22 cellular contexts compared by ENCODE assay signal in the genomic region with DNA sequence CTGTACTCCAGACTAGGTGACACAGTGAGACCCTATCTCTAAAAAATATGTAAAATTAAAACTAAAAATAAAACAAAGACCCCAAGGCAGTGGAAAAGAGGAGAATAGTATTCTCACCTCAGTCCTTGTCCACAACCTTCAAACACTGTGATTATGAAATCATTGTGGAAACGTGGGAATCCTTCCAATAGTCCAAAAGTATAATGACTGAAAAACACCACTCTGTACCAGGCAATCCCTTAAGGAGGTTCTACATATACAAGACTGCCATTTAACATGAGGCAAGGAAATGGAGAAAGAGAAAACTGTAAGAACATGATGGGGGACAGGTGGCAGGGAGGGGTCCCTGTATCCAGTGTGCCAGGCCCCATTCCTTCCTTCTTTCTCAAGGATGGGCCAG.
"Had no signal": no experiment of that assay in that cellular context is flagged by ENCODE, and none has a peak within 500 bp of the region (broad histone marks: within the 10 kb centered on the region; RNA-seq: fewer than 3 reads in every experiment).

No MANE protein-coding gene starts in this region.

- H3K27ac Mint-ChIP-seq: activated CD8-positive, alpha-beta T cell treated with anti-CD3 and anti-CD28 coated beads for 36 hours had no signal

- H3K4me3 Mint-ChIP-seq: activated CD8-positive, alpha-beta T cell treated with anti-CD3 and anti-CD28 coated beads for 36 hours; activated T-cell treated with anti-CD3 and anti-CD28 coated beads, Interleukin-2, amount 50 U/mL, for 4 hours; nephron; WTC11 had no signal

- DNase-seq: activated CD4-positive, alpha-beta T cell treated with anti-CD3 and anti-CD28 coated beads for 4 hours; activated CD8-positive, alpha-beta T cell treated with anti-CD3 and anti-CD28 coated beads for 36 hours; activated effector memory CD4-positive, alpha-beta T cell treated with Interleukin-2 at 50 U/mL for 16 hours; activated naive CD4-positive, alpha-beta T cell treated with anti-CD3 and anti-CD28 coated beads, Interleukin-2, amount 50 U/mL, for 16 hours; activated T-cell treated with anti-CD3 and anti-CD28 coated beads, Interleukin-2, amount 50 U/mL, for 4 hours; adrenal gland; central memory CD4-positive, alpha-beta T cell; cortex of kidney; effector CD8-positive, alpha-beta T cell; esophagus squamous epithelium; heart right ventricle; mesendoderm; nucleus accumbens; stimulated activated CD4-positive, alpha-beta T cell treated with anti-CD3 and anti-CD28 coated beads, Interleukin-4, amount 100 ng/mL, for 24 hours; stimulated activated naive CD4-positive, alpha-beta T cell treated with Interleukin-2 at 50 U/mL for 16 hours; substantia nigra; T-helper 2 cell; trophoblast cell had no signal

- H3K36me3 ChIP-seq: adrenal gland had no signal

- H3K9me3 ChIP-seq: adrenal gland, esophagus squamous epithelium, heart right ventricle, SJCRH30 had no signal

- H3K27me3 ChIP-seq: adrenal gland, esophagus squamous epithelium, heart right ventricle, SJCRH30 had no signal

- H3K27me3 Mint-ChIP-seq: activated CD8-positive, alpha-beta T cell treated with anti-CD3 and anti-CD28 coated beads for 36 hours had no signal

- H3K9me3 Mint-ChIP-seq: activated CD8-positive, alpha-beta T cell treated with anti-CD3 and anti-CD28 coated beads for 36 hours; activated T-cell treated with anti-CD3 and anti-CD28 coated beads, Interleukin-2, amount 50 U/mL, for 4 hours; nephron; WTC11 had no signal

- H3K4me3 ChIP-seq: adrenal gland, esophagus squamous epithelium, heart right ventricle, SJCRH30, skin epidermis had no signal

- H3K27ac ChIP-seq: esophagus squamous epithelium, skin epidermis had no signal

- H3K36me3 Mint-ChIP-seq: WTC11 had no signal
